8 cellular contexts compared by ENCODE assay signal in genomic region chr9:99825158-99826046, GRCh38. TPM values are rescaled to one million over a fixed set of nuclear protein-coding genes. Genes with fewer than 3 reads are reported as not detected.
DNase-seq lines count a peak whose midpoint lies in the region; ATAC-seq and TF ChIP-seq lines count a peak whose summit lies in the region.

No MANE protein-coding gene starts in this region.

- peak overlapping the region; percentile 100 for H3K4me2 ChIP-seq in trophoblast cell (ENCODE audit: low read length)

- CTCF ChIA-PET in WTC11 (lab: Charles Lee): interaction anchor here (0.5 to 1.9 kb wide), 43 partner anchors 8 to 653 kb away, joined by 3 to 19 read pairs (median 4); partner anchors contain the start of genes ALG2, ERP44, INVS and SEC61B

- peak; percentile 8 for ATAC-seq in WTC11
- ATAC-seq in HG03520 (IDR thresholded peaks at IDR 0.05; ENCODE audit: unreplicated experiment): no peak

- H3K23ac ChIP-seq in trophoblast cell (ENCODE audit: low read length): no peak overlapping the region

- no peak for DNase-seq in GM12865 (ENCODE audit: low read depth)
- DNase-seq in WTC11 (ENCODE audit: low spot score): peak; percentile 39
- no peak for DNase-seq in fibroblast of pulmonary artery (ENCODE audit: low read depth)
- no peak for DNase-seq in trophoblast cell
- no peak for DNase-seq in GM10266 (ENCODE audit: extremely low spot score)
- DNase-seq in EL: no peak
- DNase-seq in dedifferentiated amniotic fluid mesenchymal stem cell (ENCODE audit: extremely low spot score): no peak

- no peak overlapping the region for H2BK5ac ChIP-seq in trophoblast cell (ENCODE audit: low read depth, low read length, poor library complexity)

- peak overlapping the region; percentile 73 for H3K4me3 Mint-ChIP-seq in WTC11

- no peak overlapping the region for H2AFZ ChIP-seq in trophoblast cell (ENCODE audit: insufficient read depth, low read length, poor library complexity)

- H3K9me3 ChIP-seq in trophoblast cell (ENCODE audit: insufficient read depth, low read depth, low read length): peaks cover 10% of the 10 kb centered on the region

- H2AK5ac ChIP-seq in trophoblast cell (ENCODE audit: low read length): no peak overlapping the region

- no peaks in the 10 kb centered on the region for H3K36me3 ChIP-seq in trophoblast cell (ENCODE audit: control insufficient read depth in 1 of 2, insufficient read depth in 2 of 2, low read length in 2 of 2)

- no CpG with 5 or more reads among the region's 44 CpGs for WGBS in trophoblast cell (ENCODE audit: extremely low coverage, insufficient coverage, insufficient read length)

- H3K18ac ChIP-seq in trophoblast cell (ENCODE audit: low read length): no peak overlapping the region

- no peaks in the 10 kb centered on the region for H3K9me3 Mint-ChIP-seq in WTC11

- H3K27me3 Mint-ChIP-seq in WTC11 (ENCODE audit: low read depth): peaks cover 98% of the 10 kb centered on the region

- no peak overlapping the region for H3K14ac ChIP-seq in trophoblast cell (ENCODE audit: low read length)

- peaks cover 72% of the 10 kb centered on the region for H3K27me3 ChIP-seq in trophoblast cell (ENCODE audit: insufficient read depth, low read length)

- no peak overlapping the region for H2BK12ac ChIP-seq in trophoblast cell (ENCODE audit: low read length)

- no peak overlapping the region for H4K12ac ChIP-seq in trophoblast cell (ENCODE audit: low read depth, low read length)

- H3K4me1 ChIP-seq in trophoblast cell (ENCODE audit: control insufficient read depth in 1 of 2, insufficient read depth in 2 of 2, low read length in 2 of 2): peaks cover 21 to 30% of the 10 kb centered on the region in 2 experiments

- peaks cover 2% of the 10 kb centered on the region for H3K79me2 ChIP-seq in trophoblast cell (ENCODE audit: control insufficient read depth, insufficient read depth, low read length, poor library complexity)

- H4K91ac ChIP-seq in trophoblast cell (ENCODE audit: low read depth, low read length): no peak overlapping the region

- H3K27ac ChIP-seq in trophoblast cell (ENCODE audit: low read depth, low read length): no peak overlapping the region

- POLR2A ChIA-PET in WTC11 (lab: Charles Lee): interaction anchor here (0.9 to 1.4 kb wide), 2 partner anchors 11 to 58 kb away, joined by 3 to 4 read pairs; no protein-coding TSS in a partner anchor

- H3K4me1 Mint-ChIP-seq in WTC11: peaks cover 44% of the 10 kb centered on the region

- H3K4me3 ChIP-seq in GM12865 (ENCODE audit: low read depth, low read length) (peak overlapping the region; percentile 70), fibroblast of pulmonary artery (replicated peaks; ENCODE audit: low read depth, low read length) (peak overlapping the region; percentile 78), trophoblast cell (ENCODE audit: low read depth, low read length) (no peak overlapping the region)

- no peak overlapping the region for H2BK120ac ChIP-seq in trophoblast cell (ENCODE audit: insufficient read depth, low read length, poor library complexity)

- no peak overlapping the region for H4K8ac ChIP-seq in trophoblast cell (ENCODE audit: low read depth, low read length)

- H3K36me3 Mint-ChIP-seq in WTC11: no peaks in the 10 kb centered on the region

- no peak overlapping the region for H3K9ac ChIP-seq in trophoblast cell (ENCODE audit: low read length)

- TF ChIP-seq CTCF in GM12865 (IDR thresholded peaks at IDR 0.05; ENCODE audit: insufficient read depth, low read depth, low read length, missing control alignments): no peak
- no peak for TF ChIP-seq CTCF in WTC11 (IDR thresholded peaks at IDR 0.05)
- no peak for TF ChIP-seq CTCF in fibroblast of pulmonary artery (IDR thresholded peaks at IDR 0.05; ENCODE audit: low read length, missing control alignments)
- no peak for TF ChIP-seq CTCF in GM10266 (IDR thresholded peaks at IDR 0.05; ENCODE audit: control insufficient read depth, insufficient read depth, low read depth, missing control alignments)

- H3K27ac Mint-ChIP-seq in WTC11: no peak overlapping the region

- no peak overlapping the region for H3K4ac ChIP-seq in trophoblast cell (ENCODE audit: low read depth, low read length)

- H3K79me1 ChIP-seq in trophoblast cell (ENCODE audit: low read length): peaks cover 3% of the 10 kb centered on the region

TF ChIP-seq in WTC11, 78 proteins besides CTCF, POLR2A, EP300 and RAD21:
- TF ChIP-seq ZNF121 (CRISPR knock-in tag; IDR thresholded peaks at IDR 0.05) (peak; percentile 22; the same call in 1 of the 2 replicates), ZNF281 (CRISPR knock-in tag; IDR thresholded peaks at IDR 0.05) (no peak)

RNA-seq across cellular contexts. Expression of gene NR4A3, which starts 3.7 kb away (rescaled TPM):
- 0.46 to 0.57 TPM (median 0.50 TPM) in 3 replicates for total RNA-seq in WTC11 (2021)
- polyA plus RNA-seq in trophoblast cell (2013): 1.4 and 1.5 TPM in 2 replicates
